16 cellular contexts compared by ENCODE assay signal in genomic region chr5:54703568-54704255, GRCh38.
DNase-seq lines count a peak whose midpoint lies in the region; ATAC-seq, FAIRE-seq and TF ChIP-seq lines count a peak whose summit lies in the region.
"Had no signal": no experiment of that assay in that cellular context is flagged by ENCODE, and none has a peak within 500 bp of the region (broad histone marks: within the 10 kb centered on the region; RNA-seq: fewer than 3 reads in every experiment).

No MANE protein-coding gene starts in this region.

- no peak for TF ChIP-seq CTCF in astrocyte (IDR thresholded peaks at IDR 0.05; ENCODE audit: insufficient read depth, low read depth, low read length)

- H3K27ac ChIP-seq in astrocyte (ENCODE audit: low read depth, low read length) (peak overlapping the region; percentile 8), skeletal muscle tissue (ENCODE audit: low read depth, low read length) (peak overlapping the region; percentile 11)
- H3K27ac ChIP-seq: C4-2B had no signal

- no peaks in the 10 kb centered on the region for H3K27me3 Mint-ChIP-seq in astrocyte (ENCODE audit: low read depth, unreplicated experiment)

- peaks cover 51% of the 10 kb centered on the region for H3K4me1 Mint-ChIP-seq in astrocyte (ENCODE audit: low read depth, unreplicated experiment)

- H3K4me3 Mint-ChIP-seq in astrocyte (ENCODE audit: unreplicated experiment), result no peak overlapping the region
- H3K4me3 Mint-ChIP-seq: activated CD8-positive, alpha-beta T cell treated with anti-CD3 and anti-CD28 coated beads, Interleukin-2, amount 10 ng/mL, durations not matched to agents 7 days and 5 days had no signal

- H3K27ac Mint-ChIP-seq in astrocyte (ENCODE audit: unreplicated experiment), result peak overlapping the region; percentile 77
- H3K27ac Mint-ChIP-seq: activated CD8-positive, alpha-beta T cell treated with anti-CD3 and anti-CD28 coated beads, Interleukin-2, amount 10 ng/mL, durations not matched to agents 7 days and 5 days had no signal

- H3K36me3 Mint-ChIP-seq in astrocyte (ENCODE audit: low read depth, unreplicated experiment), result no peaks in the 10 kb centered on the region

- no peaks in the 10 kb centered on the region for H3K79me2 ChIP-seq in astrocyte (ENCODE audit: insufficient read depth, low read length)

- H3K9me3 ChIP-seq in astrocyte (ENCODE audit: insufficient read depth, low read depth, low read length) (no peaks in the 10 kb centered on the region), skeletal muscle tissue (ENCODE audit: control insufficient read depth in 3 of 3, low read length in 3 of 3) (no peaks in the 10 kb centered on the region)
- H3K9me3 ChIP-seq: left lung had no signal

- H4K20me1 ChIP-seq in astrocyte (ENCODE audit: insufficient read depth, low read length), result no peaks in the 10 kb centered on the region

- H3K9ac ChIP-seq in astrocyte (ENCODE audit: low read length), result no peak overlapping the region
- H3K9ac ChIP-seq in skeletal muscle tissue (ENCODE audit: low read depth in 1 of 3, low read length in 3 of 3), result no peak overlapping the region

- no peaks in the 10 kb centered on the region for H3K27me3 ChIP-seq in H7 (ENCODE audit: control insufficient read depth, insufficient read depth, low read length)
- H3K27me3 ChIP-seq in astrocyte (ENCODE audit: insufficient read depth, low read length), result no peaks in the 10 kb centered on the region
- H3K27me3 ChIP-seq in skeletal muscle tissue (ENCODE audit: control insufficient read depth in 3 of 3, insufficient read depth in 3 of 3, low read length in 3 of 3), result no peaks in the 10 kb centered on the region
- H3K27me3 ChIP-seq: left lung had no signal

- H3K4me1 ChIP-seq in astrocyte (ENCODE audit: insufficient read depth, low read length), result peaks cover 34% of the 10 kb centered on the region
- H3K4me1 ChIP-seq in skeletal muscle tissue (ENCODE audit: control insufficient read depth in 3 of 3, insufficient read depth in 3 of 3, low read length in 3 of 3), result peaks cover 17 to 23% (median 19%) of the 10 kb centered on the region in 3 donors

- H3K4me2 ChIP-seq in astrocyte (ENCODE audit: low read length), result peak overlapping the region; percentile 68

- peak; percentile 77 for ATAC-seq in left lobe of liver
- no peak for ATAC-seq in esophagus mucosa
- no peak for ATAC-seq in HG03520 (IDR thresholded peaks at IDR 0.05; ENCODE audit: unreplicated experiment)
- ATAC-seq in HG03139 (IDR thresholded peaks at IDR 0.05; ENCODE audit: unreplicated experiment), result no peak
- no peak for ATAC-seq in GM19452 (IDR thresholded peaks at IDR 0.05; ENCODE audit: unreplicated experiment)
- ATAC-seq: activated CD8-positive, alpha-beta T cell treated with anti-CD3 and anti-CD28 coated beads, Interleukin-2, amount 10 ng/mL, durations not matched to agents 7 days and 5 days had no signal

- H3K36me3 ChIP-seq in H7 (replicated peaks; ENCODE audit: control insufficient read depth, insufficient read depth, low read length) (no peaks in the 10 kb centered on the region), astrocyte (ENCODE audit: insufficient read depth, low read length) (no peaks in the 10 kb centered on the region), skeletal muscle tissue (ENCODE audit: control insufficient read depth in 3 of 3, insufficient read depth in 3 of 3, low read length in 3 of 3) (no peaks in the 10 kb centered on the region)
- H3K36me3 ChIP-seq: left lung had no signal

- FAIRE-seq in astrocyte (lab: Jason Lieb, UNC), result no peak
- FAIRE-seq: bronchial epithelial cell, GM19239 had no signal

- H3K4me3 ChIP-seq in H7 (ENCODE audit: insufficient read depth, low read depth, low read length) (no peak overlapping the region), astrocyte (ENCODE audit: insufficient read depth, low read depth, low read length) (no peak overlapping the region), skeletal muscle tissue (ENCODE audit: low read length in 3 of 3) (peak overlapping the region; percentile 11 to 52 (median 24))
- H3K4me3 ChIP-seq: left lung had no signal

- DNase-seq in H7, result peak; percentile 12
- no peak for DNase-seq in astrocyte (ENCODE audit: low read depth)
- DNase-seq in left lobe of liver (ENCODE audit: low spot score), result no peak
- DNase-seq: activated CD8-positive, alpha-beta T cell treated with anti-CD3 and anti-CD28 coated beads, Interleukin-2, amount 10 ng/mL, durations not matched to agents 7 days and 5 days; activated gamma-delta T cell; hippocampal formation; left lung; occipital lobe had no signal

- H2AFZ ChIP-seq in astrocyte (ENCODE audit: low read depth, low read length), result peak overlapping the region; percentile 38

- H3K9me3 Mint-ChIP-seq in astrocyte (ENCODE audit: unreplicated experiment), result no peaks in the 10 kb centered on the region

Comparison
In these comparisons a context has a peak if more than half of its experiments do, and no peak if none do; other contexts are left out.
1. H3K4me3 ChIP-seq: peak in skeletal muscle tissue (3 of 3); none in H7 (single experiment) and astrocyte (single experiment).